In the genomic region with DNA sequence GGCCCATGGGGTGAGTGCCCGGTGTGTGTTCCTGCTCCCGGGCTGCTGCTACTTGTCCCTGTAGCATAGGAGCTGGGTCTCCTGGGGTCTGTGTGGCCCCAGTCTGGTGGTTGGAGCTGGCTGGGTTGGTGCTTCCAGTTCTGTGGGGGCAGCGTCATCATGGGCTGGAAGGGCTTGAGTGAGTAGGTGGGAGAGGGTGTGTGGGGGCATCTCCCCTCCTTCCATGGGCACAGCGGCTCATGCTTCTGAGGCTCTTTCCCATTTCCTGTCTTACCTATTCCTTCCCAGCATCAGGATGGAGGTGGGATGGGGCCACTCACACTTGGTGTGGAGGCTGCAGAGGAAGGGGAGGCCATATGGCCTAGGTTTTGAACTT, we compare ENCODE assay signal across 1 cellular context.
TF ChIP-seq lines count a peak whose summit lies in the region.

No MANE protein-coding gene starts in this region.

TF ChIP-seq in HCT116, 20 proteins besides CTCF, POLR2A, EP300 and RAD21:
- TF ChIP-seq SIN3A (IDR thresholded peaks at IDR 0.05; ENCODE audit: low read depth) (no peak), CBX3 (IDR thresholded peaks at IDR 0.05; ENCODE audit: low read depth) (no peak), EGR1 (IDR thresholded peaks at IDR 0.05; ENCODE audit: low read depth) (no peak), POLR2AphosphoS5 (IDR thresholded peaks at IDR 0.05; ENCODE audit: low read depth, low read length) (no peak), JUND (IDR thresholded peaks at IDR 0.05) (no peak), TCF7L2 (IDR thresholded peaks at IDR 0.05; ENCODE audit: borderline replicate concordance, extremely low read depth, insufficient read depth, insufficient read length) (no peak), EZH2 (IDR thresholded peaks at IDR 0.05) (no peak)
- TF ChIP-seq, protein P1, sequence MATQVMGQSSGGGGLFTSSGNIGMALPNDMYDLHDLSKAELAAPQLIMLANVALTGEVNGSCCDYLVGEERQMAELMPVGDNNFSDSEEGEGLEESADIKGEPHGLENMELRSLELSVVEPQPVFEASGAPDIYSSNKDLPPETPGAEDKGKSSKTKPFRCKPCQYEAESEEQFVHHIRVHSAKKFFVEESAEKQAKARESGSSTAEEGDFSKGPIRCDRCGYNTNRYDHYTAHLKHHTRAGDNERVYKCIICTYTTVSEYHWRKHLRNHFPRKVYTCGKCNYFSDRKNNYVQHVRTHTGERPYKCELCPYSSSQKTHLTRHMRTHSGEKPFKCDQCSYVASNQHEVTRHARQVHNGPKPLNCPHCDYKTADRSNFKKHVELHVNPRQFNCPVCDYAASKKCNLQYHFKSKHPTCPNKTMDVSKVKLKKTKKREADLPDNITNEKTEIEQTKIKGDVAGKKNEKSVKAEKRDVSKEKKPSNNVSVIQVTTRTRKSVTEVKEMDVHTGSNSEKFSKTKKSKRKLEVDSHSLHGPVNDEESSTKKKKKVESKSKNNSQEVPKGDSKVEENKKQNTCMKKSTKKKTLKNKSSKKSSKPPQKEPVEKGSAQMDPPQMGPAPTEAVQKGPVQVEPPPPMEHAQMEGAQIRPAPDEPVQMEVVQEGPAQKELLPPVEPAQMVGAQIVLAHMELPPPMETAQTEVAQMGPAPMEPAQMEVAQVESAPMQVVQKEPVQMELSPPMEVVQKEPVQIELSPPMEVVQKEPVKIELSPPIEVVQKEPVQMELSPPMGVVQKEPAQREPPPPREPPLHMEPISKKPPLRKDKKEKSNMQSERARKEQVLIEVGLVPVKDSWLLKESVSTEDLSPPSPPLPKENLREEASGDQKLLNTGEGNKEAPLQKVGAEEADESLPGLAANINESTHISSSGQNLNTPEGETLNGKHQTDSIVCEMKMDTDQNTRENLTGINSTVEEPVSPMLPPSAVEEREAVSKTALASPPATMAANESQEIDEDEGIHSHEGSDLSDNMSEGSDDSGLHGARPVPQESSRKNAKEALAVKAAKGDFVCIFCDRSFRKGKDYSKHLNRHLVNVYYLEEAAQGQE (IDR thresholded peaks at IDR 0.05; ENCODE audit: low read depth), result no peak
- TF ChIP-seq, protein P2, sequence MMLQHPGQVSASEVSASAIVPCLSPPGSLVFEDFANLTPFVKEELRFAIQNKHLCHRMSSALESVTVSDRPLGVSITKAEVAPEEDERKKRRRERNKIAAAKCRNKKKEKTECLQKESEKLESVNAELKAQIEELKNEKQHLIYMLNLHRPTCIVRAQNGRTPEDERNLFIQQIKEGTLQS (IDR thresholded peaks at IDR 0.05), result no peak
